8 cellular contexts compared by ENCODE assay signal in genomic region chr13:26707122-26708006, GRCh38. TPM values are rescaled to one million over a fixed set of nuclear protein-coding genes. Genes with fewer than 3 reads are reported as not detected.
DNase-seq lines count a peak whose midpoint lies in the region; ATAC-seq and TF ChIP-seq lines count a peak whose summit lies in the region.

No MANE protein-coding gene starts in this region.

- DNase-seq in DMS53 treated with DMSO at 0.1 percent for 48 hours (lab: John Stamatoyannopoulos, UW; ENCODE audit: unreplicated experiment), result peak; percentile 69
- peak; percentile 20 for DNase-seq in HPDE6-E6E7 (ENCODE audit: extremely low spot score)
- peak; percentile 73 for DNase-seq in NCI-H526 treated with DMSO at 0.1 percent for 48 hours (lab: John Stamatoyannopoulos, UW)
- peak; percentile 42 for DNase-seq in activated naive CD8-positive, alpha-beta T cell treated with anti-CD3 and anti-CD28 coated beads, Interleukin-2, amount 10 ng/mL, durations not matched to agents 7 days and 5 days
- DNase-seq in Right ventricle myocardium superior, result no peak
- DNase-seq in prostate gland (ENCODE audit: low spot score), result no peak

- H3K27ac ChIP-seq in prostate gland, result no peak overlapping the region

- no peaks in the 10 kb centered on the region for H3K9me3 Mint-ChIP-seq in activated naive CD8-positive, alpha-beta T cell treated with anti-CD3 and anti-CD28 coated beads, Interleukin-2, amount 10 ng/mL, durations not matched to agents 7 days and 5 days

- POLR2A ChIA-PET in activated naive CD8-positive, alpha-beta T cell treated with anti-CD3 and anti-CD28 coated beads, Interleukin-2, amount 10 ng/mL, durations not matched to agents 7 days and 5 days (lab: Charles Lee), result no interaction called here

- H3K4me3 ChIP-seq in prostate gland, result no peak overlapping the region

- WGBS in prostate gland, result 48% methylated on average over 13 of the region's 13 CpGs

- no peaks in the 10 kb centered on the region for H3K9me3 ChIP-seq in prostate gland

- no peak overlapping the region for H3K4me3 Mint-ChIP-seq in activated naive CD8-positive, alpha-beta T cell treated with anti-CD3 and anti-CD28 coated beads, Interleukin-2, amount 10 ng/mL, durations not matched to agents 7 days and 5 days

- peaks cover 4% of the 10 kb centered on the region for H3K27me3 ChIP-seq in prostate gland (replicated peaks; ENCODE audit: insufficient read depth)

- H3K4me1 ChIP-seq in prostate gland (replicated peaks), result no peaks in the 10 kb centered on the region

- no peak for TF ChIP-seq POLR2A in prostate gland (IDR thresholded peaks at IDR 0.05)

- peaks cover 9% of the 10 kb centered on the region for H3K27me3 Mint-ChIP-seq in activated naive CD8-positive, alpha-beta T cell treated with anti-CD3 and anti-CD28 coated beads, Interleukin-2, amount 10 ng/mL, durations not matched to agents 7 days and 5 days

- H3K36me3 Mint-ChIP-seq in activated naive CD8-positive, alpha-beta T cell treated with anti-CD3 and anti-CD28 coated beads, Interleukin-2, amount 10 ng/mL, durations not matched to agents 7 days and 5 days, result no peaks in the 10 kb centered on the region

- intact Hi-C loops in Right ventricle myocardium superior (cut with DNase I) (loop anchor here (2.0 kb wide), 1 partner anchor 165 kb away; no protein-coding TSS in a partner anchor), prostate gland (cut with DNase I) (loop anchor here (5.0 kb wide), 1 partner anchor 225 kb away; no protein-coding TSS in a partner anchor)

- no peaks in the 10 kb centered on the region for H3K36me3 ChIP-seq in prostate gland

- H3K4me1 Mint-ChIP-seq in activated naive CD8-positive, alpha-beta T cell treated with anti-CD3 and anti-CD28 coated beads, Interleukin-2, amount 10 ng/mL, durations not matched to agents 7 days and 5 days, result peaks cover 8% of the 10 kb centered on the region

- peak in 3 of 4 experiments; percentile 33 to 58 (median 57) for TF ChIP-seq CTCF in prostate gland (IDR thresholded peaks at IDR 0.05)

- peak; percentile 86 for ATAC-seq in activated naive CD8-positive, alpha-beta T cell treated with anti-CD3 and anti-CD28 coated beads, Interleukin-2, amount 10 ng/mL, durations not matched to agents 7 days and 5 days (ENCODE audit: low read depth)
- peak; percentile 76 for ATAC-seq in Right ventricle myocardium superior (ENCODE audit: poor library complexity)
- ATAC-seq in HG03469 (IDR thresholded peaks at IDR 0.05; ENCODE audit: unreplicated experiment), result no peak
- no peak for ATAC-seq in GM21723 (IDR thresholded peaks at IDR 0.05; ENCODE audit: unreplicated experiment)

- no peak overlapping the region for H3K27ac Mint-ChIP-seq in activated naive CD8-positive, alpha-beta T cell treated with anti-CD3 and anti-CD28 coated beads, Interleukin-2, amount 10 ng/mL, durations not matched to agents 7 days and 5 days

RNA-seq across cellular contexts. Expression of gene GPR12, which starts 53.2 kb away (rescaled TPM):
- total RNA-seq in activated naive CD8-positive, alpha-beta T cell treated with anti-CD3 and anti-CD28 coated beads, Interleukin-2, amount 10 ng/mL, durations not matched to agents 7 days and 5 days, result not detected
- total RNA-seq in Right ventricle myocardium superior (0.13 TPM), prostate gland (under 1 TPM in 1 of 2 donors, not detected in 1; 0.05 TPM)

Comparison
In these comparisons a context has a peak if more than half of its experiments do, and no peak if none do; other contexts are left out.
1. DNase-seq: peak in DMS53 treated with DMSO at 0.1 percent for 48 hours (single experiment), HPDE6-E6E7 (single experiment), NCI-H526 treated with DMSO at 0.1 percent for 48 hours (single experiment) and activated naive CD8-positive, alpha-beta T cell treated with anti-CD3 and anti-CD28 coated beads, Interleukin-2, amount 10 ng/mL, durations not matched to agents 7 days and 5 days (single experiment); none in Right ventricle myocardium superior (single experiment) and prostate gland (single experiment).
2. ATAC-seq: peak in activated naive CD8-positive, alpha-beta T cell treated with anti-CD3 and anti-CD28 coated beads, Interleukin-2, amount 10 ng/mL, durations not matched to agents 7 days and 5 days (single experiment) and Right ventricle myocardium superior (single experiment); none in HG03469 (single experiment) and GM21723 (single experiment).